Comparison of ENCODE assay signal across 8 cellular contexts in genomic region chr17:76384987-76385891, GRCh38. TPM values are rescaled to one million over a fixed set of nuclear protein-coding genes. Genes with fewer than 3 reads are reported as not detected.
DNase-seq lines count a peak whose midpoint lies in the region; ATAC-seq and TF ChIP-seq lines count a peak whose summit lies in the region.

No MANE protein-coding gene starts in this region.

- H3K9me3 ChIP-seq in duodenal mucosa (ENCODE audit: control insufficient read depth in 1 of 2, low read length in 2 of 2): no peaks in the 10 kb centered on the region
- H3K9me3 ChIP-seq in mesenchymal stem cell (ENCODE audit: control insufficient read depth, low read length): no peaks in the 10 kb centered on the region
- H3K9me3 ChIP-seq in stomach: no peaks in the 10 kb centered on the region

- no peak overlapping the region for H3K23ac ChIP-seq in mesenchymal stem cell (ENCODE audit: low read length in 2 of 2)

- TF ChIP-seq CTCF in AG09309 (IDR thresholded peaks at IDR 0.05; ENCODE audit: control insufficient read depth, insufficient read depth, low read depth, low read length, missing control alignments) (no peak), HL-60 (IDR thresholded peaks at IDR 0.05; ENCODE audit: insufficient read depth, low read length) (no peak), activated B cell treated with CpG ODN at 0.5 μM for 24 hours (IDR thresholded peaks at IDR 0.05) (no peak), stomach (IDR thresholded peaks at IDR 0.05) (no peak)

- H2AFZ ChIP-seq in mesenchymal stem cell (ENCODE audit: low read depth, low read length): peak overlapping the region; percentile 18

- TF ChIP-seq EP300 in stomach (IDR thresholded peaks at IDR 0.05): no peak

- H3K9ac ChIP-seq in duodenal mucosa (ENCODE audit: low read depth in 1 of 2, low read length in 2 of 2): peak overlapping the region; percentile 43 to 58
- H3K9ac ChIP-seq in mesenchymal stem cell (ENCODE audit: low read length): peak overlapping the region; percentile 94

- H3K9me3 Mint-ChIP-seq in activated B cell treated with CpG ODN at 0.5 μM for 24 hours: no peaks in the 10 kb centered on the region

- H3K27me3 Mint-ChIP-seq in activated B cell treated with CpG ODN at 0.5 μM for 24 hours: peaks cover 2% of the 10 kb centered on the region

- peak overlapping the region; percentile 95 for H3K4me2 ChIP-seq in mesenchymal stem cell (ENCODE audit: low read length, poor library complexity, severe bottlenecking)

- peaks cover 15% of the 10 kb centered on the region for H3K36me3 Mint-ChIP-seq in activated B cell treated with CpG ODN at 0.5 μM for 24 hours (ENCODE audit: low read depth)

- peak; percentile 9 for ATAC-seq in activated B cell treated with CpG ODN at 0.5 μM for 24 hours (ENCODE audit: low read depth)

- CTCF ChIA-PET in activated B cell treated with CpG ODN at 0.5 μM for 24 hours (lab: Charles Lee): interaction anchor here (0.6 to 3.2 kb wide), 18 partner anchors 10 to 1096 kb away, joined by 3 to 29 read pairs (median 4); partner anchors contain the start of genes PRPSAP1, SLC25A19 and UBE2O

- no peak overlapping the region for H3K14ac ChIP-seq in mesenchymal stem cell (ENCODE audit: low read length in 2 of 2)

- POLR2A ChIA-PET in activated B cell treated with CpG ODN at 0.5 μM for 24 hours (lab: Charles Lee): interaction anchor here (0.6 to 3.9 kb wide), 10 partner anchors 8 to 541 kb away, joined by 3 to 29 read pairs (median 3); partner anchors contain the start of genes PRPSAP1, UBALD2, UNC13D and WBP2

- H2AK5ac ChIP-seq in mesenchymal stem cell (ENCODE audit: low read length, severe bottlenecking): no peak overlapping the region

- peak overlapping the region; percentile 75 for H3K4me3 Mint-ChIP-seq in activated B cell treated with CpG ODN at 0.5 μM for 24 hours

- peaks cover 15% of the 10 kb centered on the region for H3K4me1 Mint-ChIP-seq in activated B cell treated with CpG ODN at 0.5 μM for 24 hours

- peak overlapping the region; percentile 11 to 72 for H3K18ac ChIP-seq in mesenchymal stem cell (ENCODE audit: low read depth in 1 of 2, low read length in 2 of 2)

- H3K27ac ChIP-seq in HL-60 (replicated peaks): no peak overlapping the region
- H3K27ac ChIP-seq in duodenal mucosa (ENCODE audit: low read depth, low read length): peak overlapping the region; percentile 10
- H3K27ac ChIP-seq in mesenchymal stem cell (ENCODE audit: low read length, poor library complexity, severe bottlenecking): no peak overlapping the region
- H3K27ac ChIP-seq in stomach: peak overlapping the region; percentile 47 to 87 (median 80)

- no peak overlapping the region for H2BK5ac ChIP-seq in mesenchymal stem cell (ENCODE audit: low read depth, low read length, poor library complexity, severe bottlenecking)

- H4K8ac ChIP-seq in mesenchymal stem cell (ENCODE audit: low read length): peak overlapping the region; percentile 19

- H3K4ac ChIP-seq in mesenchymal stem cell (ENCODE audit: low read depth in 1 of 2, low read length in 2 of 2): peak overlapping the region; percentile 11 to 54

- peak overlapping the region in 1 of 2 experiments; percentile 45 for H2BK12ac ChIP-seq in mesenchymal stem cell (ENCODE audit: low read length in 2 of 2)

- no peak overlapping the region for H3K27ac Mint-ChIP-seq in activated B cell treated with CpG ODN at 0.5 μM for 24 hours

- TF ChIP-seq POLR2A in stomach (IDR thresholded peaks at IDR 0.05): no peak

- peaks cover 7% of the 10 kb centered on the region for H3K27me3 ChIP-seq in HL-60 (ENCODE audit: insufficient read depth, poor library complexity, severe bottlenecking)
- peaks cover 0 to 6% of the 10 kb centered on the region in 2 donors for H3K27me3 ChIP-seq in duodenal mucosa (ENCODE audit: control insufficient read depth in 1 of 2, insufficient read depth in 2 of 2, low read length in 2 of 2)
- no peaks in the 10 kb centered on the region for H3K27me3 ChIP-seq in mesenchymal stem cell (ENCODE audit: control insufficient read depth in 1 of 2, insufficient read depth in 1 of 2, low read length in 2 of 2)
- H3K27me3 ChIP-seq in stomach: peaks cover 0 to 29% (median 17%) of the 10 kb centered on the region in 3 donors

- H3K4me3 ChIP-seq in AG09309 (ENCODE audit: control insufficient read depth, low read depth, low read length): peak overlapping the region; percentile 71
- peak overlapping the region; percentile 58 for H3K4me3 ChIP-seq in HL-60 (replicated peaks; ENCODE audit: insufficient read depth, low read length)
- peak overlapping the region; percentile 66 to 70 for H3K4me3 ChIP-seq in duodenal mucosa (ENCODE audit: low read depth in 1 of 2, low read length in 2 of 2)
- peak overlapping the region; percentile 68 to 83 for H3K4me3 ChIP-seq in mesenchymal stem cell (ENCODE audit: insufficient read depth in 1 of 2, low read depth in 1 of 2, low read length in 2 of 2)
- H3K4me3 ChIP-seq in stomach: peak overlapping the region; percentile 51 to 76 (median 60)

- DNase-seq in AG09309 (ENCODE audit: low read depth) (no peak), HL-60 (ENCODE audit: low read depth in 1 of 2, low spot score in 1 of 2) (no peak), activated B cell treated with CpG ODN at 0.5 μM for 24 hours (peak; percentile 47), mesenchymal stem cell (peak; percentile 86), stomach (peak; percentile 31), DMS79 (lab: John Stamatoyannopoulos, UW) (no peak), GM19238 (ENCODE audit: insufficient read length, low spot score) (no peak)

- H3K79me1 ChIP-seq in mesenchymal stem cell (replicated peaks; ENCODE audit: low read length, poor library complexity, severe bottlenecking): peaks cover 13% of the 10 kb centered on the region

- H4K91ac ChIP-seq in mesenchymal stem cell (ENCODE audit: low read length): no peak overlapping the region

- peak overlapping the region; percentile 27 for H2BK120ac ChIP-seq in mesenchymal stem cell (ENCODE audit: low read depth, low read length)

- intact Hi-C loops in activated B cell treated with CpG ODN at 0.5 μM for 24 hours (cut with micrococcal nuclease) (loop anchor here (1.0 to 10.0 kb wide), 5 partner anchors 31 to 370 kb away; partner anchors contain the start of genes EXOC7, GALR2 and SRP68), stomach (cut with DNase I; ENCODE audit: low total_unique reads) (no loop called here)

- 6% methylated on average over 72 of the region's 74 CpGs for WGBS in mesenchymal stem cell
- WGBS in stomach, 5 donors: 1 to 5% (median 1%) methylated on average over 18 to 74 of the region's 74 CpGs

- H3K4me1 ChIP-seq in duodenal mucosa (ENCODE audit: control insufficient read depth in 1 of 2, insufficient read depth in 2 of 2, low read length in 2 of 2) (peaks cover 3 to 33% of the 10 kb centered on the region in 2 donors), mesenchymal stem cell (ENCODE audit: control insufficient read depth, insufficient read depth, low read depth, low read length) (peaks cover 41% of the 10 kb centered on the region), stomach (peaks cover 37 to 52% (median 46%) of the 10 kb centered on the region in 4 donors)

- peak overlapping the region; percentile 94 for H2BK15ac ChIP-seq in mesenchymal stem cell (ENCODE audit: low read depth, poor library complexity, severe bottlenecking)

- H3K36me3 ChIP-seq in duodenal mucosa (ENCODE audit: control insufficient read depth in 1 of 2, insufficient read depth in 2 of 2, low read length in 2 of 2) (peaks cover under 1 to 4% of the 10 kb centered on the region in 2 donors), mesenchymal stem cell (ENCODE audit: control insufficient read depth in 1 of 2, insufficient read depth in 2 of 2, low read depth in 1 of 2, low read length in 2 of 2) (peaks cover 25 to 29% of the 10 kb centered on the region in 2 experiments), stomach (peaks cover 0 to 13% (median 8%) of the 10 kb centered on the region in 4 donors)

RNA-seq across cellular contexts. Expression of gene SPHK1, which starts 0.8 kb away (rescaled TPM):
- total RNA-seq in activated B cell treated with CpG ODN at 0.5 μM for 24 hours: 1.1 and 1.3 TPM in 2 replicates
- 5.4 TPM for polyA plus RNA-seq in mesenchymal stem cell (2013, experiment 1 of 2)
- 5.4 TPM for polyA plus RNA-seq in mesenchymal stem cell (2013, experiment 2 of 2)
- 10 to 100 TPM in 1 of 5 donors, 1 to 10 TPM in 2, under 1 TPM in 1, not detected in 1; 0.45 to 13.9 (median 3.4) TPM for total RNA-seq in stomach
- 10 to 100 TPM in 1 of 3 donors, 1 to 10 TPM in 2; 5.8 to 10.6 (median 6.8) TPM for polyA plus RNA-seq in stomach

RNA-seq across cellular contexts. Expression of gene PRPSAP1, which starts 31.5 kb away (rescaled TPM):
- total RNA-seq in activated B cell treated with CpG ODN at 0.5 μM for 24 hours (26.7 and 27.1 TPM in 2 replicates), stomach (10 to 100 TPM; 29.1 to 49.0 (median 46.4) TPM)
- polyA plus RNA-seq in mesenchymal stem cell (2013, experiment 1 of 2): 20.6 TPM
- polyA plus RNA-seq in mesenchymal stem cell (2013, experiment 2 of 2): 19.8 TPM
- 10 to 100 TPM; 25.0 to 43.7 (median 25.3) TPM for polyA plus RNA-seq in stomach

Comparison
In these comparisons a context has a peak if more than half of its experiments do, and no peak if none do; other contexts are left out.
1. DNase-seq: peak in activated B cell treated with CpG ODN at 0.5 μM for 24 hours (single experiment), mesenchymal stem cell (single experiment) and stomach (single experiment); none in AG09309 (single experiment), HL-60 (0 of 2), DMS79 (single experiment) and GM19238 (single experiment).
2. H3K27ac ChIP-seq: peak in duodenal mucosa (single experiment) and stomach (5 of 5); none in HL-60 (single experiment) and mesenchymal stem cell (single experiment).
3. Peak in every context shown above with its lines, with median percentiles within 50 percentile points of each other: H3K4me3 ChIP-seq.